Comparison of ENCODE assay signal across 14 cellular contexts in genomic region chr5:172648008-172648359, GRCh38. TPM values are rescaled to one million over a fixed set of nuclear protein-coding genes. Genes with fewer than 3 reads are reported as not detected.
A peak's percentile ranks its signal among the peaks of the same experiment; 100 is the strongest.
DNase-seq lines count a peak whose midpoint lies in the region; ATAC-seq, FAIRE-seq and TF ChIP-seq lines count a peak whose summit lies in the region.
"Had no signal": no experiment of that assay in that cellular context is flagged by ENCODE, and none has a peak within 500 bp of the region (broad histone marks: within the 10 kb centered on the region; RNA-seq: fewer than 3 reads in every experiment).

No MANE protein-coding gene starts in this region.

- in situ Hi-C loops in HepG2 (cut with HindIII; ENCODE audit: extremely low pct_ligation_motif_present, low pct_unique_long_range_greater_than_20kb): no loop called here

- intact Hi-C loops in HepG2 (cut with micrococcal nuclease; ENCODE audit: unreplicated experiment) (loop anchor here (10.0 kb wide), 1 partner anchor 47 kb away; no protein-coding TSS in a partner anchor), upper lobe of right lung (cut with DNase I) (no loop called here), lower leg skin (cut with DNase I; ENCODE audit: low total_unique reads) (no loop called here)

- no peak for TF ChIP-seq RAD21 in HepG2 (CRISPR knock-in tag; IDR thresholded peaks at IDR 0.05)

- H4K20me1 ChIP-seq in HepG2 (ENCODE audit: insufficient read depth, low read length): no peaks in the 10 kb centered on the region

- BruUV-seq in HepG2 (replicated peaks; lab: Mats Ljungman, UMichigan): no TSS peak

- H3K4me1 ChIP-seq in HepG2 (ENCODE audit: insufficient read depth, low read length) (no peaks in the 10 kb centered on the region), upper lobe of right lung (peaks cover 5% of the 10 kb centered on the region)

- WGBS in HepG2 (ENCODE audit: low lambda C conversion rate): 16% methylated on average over 4 of the region's 7 CpGs
- WGBS in lower leg skin, 2 donors: 71 to 83% methylated on average over 7 of the region's 7 CpGs

- no peak for TF ChIP-seq POLR2A in HepG2 (IDR thresholded peaks at IDR 0.05; ENCODE audit: insufficient read depth in 1 of 2, low read depth in 2 of 2, low read length in 2 of 2)
- TF ChIP-seq POLR2A in lower leg skin (IDR thresholded peaks at IDR 0.05): no peak

- TF ChIP-seq CTCF in bronchial epithelial cell (IDR thresholded peaks at IDR 0.05; ENCODE audit: insufficient read depth, low read length, severe bottlenecking): no peak
- no peak for TF ChIP-seq CTCF in HepG2 (CRISPR knock-in tag; IDR thresholded peaks at IDR 0.05)
- no peak for TF ChIP-seq CTCF in upper lobe of right lung (IDR thresholded peaks at IDR 0.05)
- TF ChIP-seq CTCF in lower leg skin (IDR thresholded peaks at IDR 0.05): no peak

- POLR2A ChIA-PET in HepG2 (lab: Yijun Ruan, JAX): no interaction called here

- H3K27me3 ChIP-seq in bronchial epithelial cell (ENCODE audit: control insufficient read depth, insufficient read depth, low read length) (no peaks in the 10 kb centered on the region), HepG2 (ENCODE audit: control insufficient read depth in 1 of 2, insufficient read depth in 2 of 2, low read length in 2 of 2) (peaks cover 0 to 22% of the 10 kb centered on the region in 2 experiments; a peak in 2 of 5 replicates), upper lobe of right lung (no peaks in the 10 kb centered on the region)

- H3K4me2 ChIP-seq in HepG2 (ENCODE audit: low read depth, low read length): no peak overlapping the region

- ATAC-seq in HepG2 (no peak), upper lobe of right lung (peak; percentile 78), HG03469 (IDR thresholded peaks at IDR 0.05; ENCODE audit: unreplicated experiment) (no peak)
- ATAC-seq: psoas muscle had no signal

- TF ChIP-seq EP300 in HepG2 (IDR thresholded peaks at IDR 0.05; ENCODE audit: low read depth in 2 of 2, low read length in 2 of 2) (no peak), HepG2 (CRISPR knock-in tag; IDR thresholded peaks at IDR 0.05; ENCODE audit: borderline replicate concordance) (no peak)

- no peaks in the 10 kb centered on the region for H3K79me2 ChIP-seq in HepG2 (ENCODE audit: insufficient read depth, low read length)

- no peak overlapping the region for H3K4me3 ChIP-seq in bronchial epithelial cell (ENCODE audit: low read depth, low read length)
- no peak overlapping the region for H3K4me3 ChIP-seq in HepG2 (replicated peaks in 1 of 3; ENCODE audit: insufficient read depth in 1 of 3, low read depth in 2 of 3, low read length in 3 of 3)
- H3K4me3 ChIP-seq in upper lobe of right lung: no peak overlapping the region
- no peak overlapping the region for H3K4me3 ChIP-seq in lower leg skin (ENCODE audit: low read depth, poor library complexity, severe bottlenecking)

- no peaks in the 10 kb centered on the region for H3K9me3 ChIP-seq in HepG2 (ENCODE audit: low read length)
- H3K9me3 ChIP-seq in upper lobe of right lung: no peaks in the 10 kb centered on the region
- H3K9me3 ChIP-seq: psoas muscle had no signal

- H3K9ac ChIP-seq in HepG2 (ENCODE audit: insufficient read depth, low read depth, low read length): no peak overlapping the region

- no peaks in the 10 kb centered on the region for H3K36me3 ChIP-seq in bronchial epithelial cell (ENCODE audit: control insufficient read depth, insufficient read depth, low read length)
- no peaks in the 10 kb centered on the region for H3K36me3 ChIP-seq in HepG2 (replicated peaks in 1 of 2; ENCODE audit: control insufficient read depth in 1 of 2, insufficient read depth in 2 of 2, low read length in 2 of 2)
- no peaks in the 10 kb centered on the region for H3K36me3 ChIP-seq in upper lobe of right lung

- DNase-seq in NCI-H1436 treated with DMSO at 0.1 percent for 48 hours (lab: John Stamatoyannopoulos, UW) (peak; percentile 10), NCI-H1436 (lab: John Stamatoyannopoulos, UW) (no peak), bronchial epithelial cell (ENCODE audit: low read depth) (peak; percentile 99), HepG2 (ENCODE audit: low spot score) (no peak), upper lobe of right lung (no peak), inferior parietal cortex (ENCODE audit: extremely low spot score) (no peak), lower leg skin (ENCODE audit: low spot score in 2 of 2) (no peak)
- DNase-seq: activated CD8-positive, alpha-beta memory T cell treated with anti-CD3 and anti-CD28 coated beads for 24 hours; activated naive CD4-positive, alpha-beta T cell treated with anti-CD3 and anti-CD28 coated beads, Interleukin-2, amount 50 U/mL, for 16 hours; NCI-H1092 treated with DMSO at 0.1 percent for 48 hours; psoas muscle; stimulated activated CD4-positive, alpha-beta T cell treated with anti-CD3 and anti-CD28 coated beads, Interleukin-4, amount 100 ng/mL, for 24 hours had no signal

- CTCF ChIA-PET in HepG2 (lab: Yijun Ruan, JAX; ENCODE audit: low intra/inter-chr PET ratio, low total read pairs): no interaction called here

- H3K27ac ChIP-seq in HepG2 (ENCODE audit: extremely low read length, insufficient read depth, low read length): no peak overlapping the region
- no peak overlapping the region for H3K27ac ChIP-seq in upper lobe of right lung

- H2AFZ ChIP-seq in HepG2 (ENCODE audit: low read length): no peak overlapping the region

- FAIRE-seq in bronchial epithelial cell (lab: Jason Lieb, UNC) (peak; percentile 95), HepG2 (lab: Jason Lieb, UNC) (no peak)
- FAIRE-seq: frontal cortex had no signal

TF ChIP-seq in HepG2, 621 proteins besides CTCF, POLR2A, EP300 and RAD21:
- TF ChIP-seq ATF7 (IDR thresholded peaks at IDR 0.05) (peak; percentile 48; the same call in 1 of the 2 replicates), ATF7 (CRISPR knock-in tag; IDR thresholded peaks at IDR 0.05) (no peak)
- TF ChIP-seq, protein P1, sequence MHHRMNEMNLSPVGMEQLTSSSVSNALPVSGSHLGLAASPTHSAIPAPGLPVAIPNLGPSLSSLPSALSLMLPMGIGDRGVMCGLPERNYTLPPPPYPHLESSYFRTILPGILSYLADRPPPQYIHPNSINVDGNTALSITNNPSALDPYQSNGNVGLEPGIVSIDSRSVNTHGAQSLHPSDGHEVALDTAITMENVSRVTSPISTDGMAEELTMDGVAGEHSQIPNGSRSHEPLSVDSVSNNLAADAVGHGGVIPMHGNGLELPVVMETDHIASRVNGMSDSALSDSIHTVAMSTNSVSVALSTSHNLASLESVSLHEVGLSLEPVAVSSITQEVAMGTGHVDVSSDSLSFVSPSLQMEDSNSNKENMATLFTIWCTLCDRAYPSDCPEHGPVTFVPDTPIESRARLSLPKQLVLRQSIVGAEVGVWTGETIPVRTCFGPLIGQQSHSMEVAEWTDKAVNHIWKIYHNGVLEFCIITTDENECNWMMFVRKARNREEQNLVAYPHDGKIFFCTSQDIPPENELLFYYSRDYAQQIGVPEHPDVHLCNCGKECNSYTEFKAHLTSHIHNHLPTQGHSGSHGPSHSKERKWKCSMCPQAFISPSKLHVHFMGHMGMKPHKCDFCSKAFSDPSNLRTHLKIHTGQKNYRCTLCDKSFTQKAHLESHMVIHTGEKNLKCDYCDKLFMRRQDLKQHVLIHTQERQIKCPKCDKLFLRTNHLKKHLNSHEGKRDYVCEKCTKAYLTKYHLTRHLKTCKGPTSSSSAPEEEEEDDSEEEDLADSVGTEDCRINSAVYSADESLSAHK (CRISPR knock-in tag; IDR thresholded peaks at IDR 0.05; ENCODE audit: borderline replicate concordance): no peak

RNA-seq across cellular contexts. Expression of gene NEURL1B, which starts 6.9 kb away (rescaled TPM):
- total RNA-seq in bronchial epithelial cell: 4.7 and 6.4 TPM in 2 replicates
- total RNA-seq in HepG2 (2016; rRNA removed; fragmentation: Illumina TruSeq; extraction: Trizol): 0.09 and 0.11 TPM in 2 replicates
- not detected in 2 replicates for total RNA-seq in HepG2 (2016; cell fraction: cytosol; rRNA removed; fragmentation: Illumina TruSeq; extraction: Trizol; ENCODE audit: low read depth)
- total RNA-seq in HepG2 (2016; cell fraction: insoluble cytoplasmic fraction; rRNA removed; fragmentation: Illumina TruSeq; extraction: Trizol): 0.03 and 0.13 TPM in 2 replicates
- 0.03 TPM in 2 replicates for total RNA-seq in HepG2 (2016; cell fraction: membrane; rRNA removed; fragmentation: Illumina TruSeq; extraction: Trizol)
- 0.09 TPM in 1 of 2 replicates, not detected in the other for total RNA-seq in HepG2 (2016; cell fraction: nucleus; rRNA removed; fragmentation: Illumina TruSeq; extraction: Trizol)
- 0.13 and 0.14 TPM in 2 replicates for polyA plus RNA-seq in HepG2 (2011; rRNA removed)
- 0.09 and 0.15 TPM in 2 replicates for polyA plus RNA-seq in HepG2 (2011; cell fraction: cytosol; rRNA removed)
- 0.28 and 0.82 TPM in 2 replicates for polyA plus RNA-seq in HepG2 (2011; cell fraction: nucleus; rRNA removed)
- polyA plus RNA-seq in HepG2 (2012): 0.20 and 0.31 TPM in 2 replicates
- polyA plus RNA-seq in HepG2 (2016; cell fraction: cytosol; fragmentation: Illumina TruSeq; extraction: Trizol; ENCODE audit: low read depth): 0.02 and 0.08 TPM in 2 replicates
- polyA plus RNA-seq in HepG2 (2016; cell fraction: insoluble cytoplasmic fraction; fragmentation: Illumina TruSeq; extraction: Trizol; ENCODE audit: low read depth): 0.03 and 0.09 TPM in 2 replicates
- polyA plus RNA-seq in HepG2 (2016; cell fraction: membrane; fragmentation: Illumina TruSeq; extraction: Trizol; ENCODE audit: low read depth): 0.06 TPM in 1 of 2 replicates, not detected in the other
- 0.14 TPM in 1 of 2 replicates, not detected in the other for polyA plus RNA-seq in HepG2 (2016; cell fraction: nucleus; fragmentation: Illumina TruSeq; extraction: Trizol; ENCODE audit: insufficient read depth, low read depth)
- 0.14 and 1.5 TPM in 2 replicates for polyA minus RNA-seq in HepG2 (2011; rRNA and poly(A)+ RNA removed; ENCODE audit: low replicate concordance)
- 0.09 and 0.20 TPM in 2 replicates for polyA minus RNA-seq in HepG2 (2011; cell fraction: cytosol; rRNA and poly(A)+ RNA removed)
- 0.13 and 0.25 TPM in 2 replicates for polyA minus RNA-seq in HepG2 (2011; cell fraction: nucleus; rRNA and poly(A)+ RNA removed)
- 25.0 TPM for total RNA-seq in upper lobe of right lung
- total RNA-seq in lower leg skin: 10 to 100 TPM; 12.5 to 34.8 (median 20.9) TPM

Comparison
In these comparisons a context has a peak if more than half of its experiments do, and no peak if none do; other contexts are left out.
1. DNase-seq: peak in NCI-H1436 treated with DMSO at 0.1 percent for 48 hours (single experiment) and bronchial epithelial cell (single experiment); none in NCI-H1436 (single experiment), HepG2 (single experiment), upper lobe of right lung (single experiment), inferior parietal cortex (single experiment) and lower leg skin (0 of 2).